8 cellular contexts compared by ENCODE assay signal in the genomic region with DNA sequence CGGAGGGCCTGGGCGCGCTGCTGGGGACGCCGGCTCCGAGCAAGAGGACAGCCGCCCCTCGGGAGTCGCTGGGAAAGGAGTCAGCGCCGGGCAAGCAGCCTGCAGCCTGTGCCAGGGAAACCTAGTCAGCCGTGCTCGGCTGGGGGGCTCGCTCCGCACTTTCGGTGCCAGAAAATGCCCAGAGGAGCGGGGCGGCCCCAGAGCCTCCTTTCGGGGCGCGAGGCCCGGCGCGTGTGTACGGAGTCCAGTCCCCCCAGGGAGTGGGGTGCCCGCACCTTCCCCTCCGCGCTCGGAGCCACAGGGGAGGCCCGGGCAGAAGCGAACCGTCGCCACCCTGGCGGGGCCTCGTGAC.
A peak's percentile ranks its signal among the peaks of the same experiment; 100 is the strongest.
DNase-seq lines count a peak whose midpoint lies in the region; ATAC-seq and TF ChIP-seq lines count a peak whose summit lies in the region.

No MANE protein-coding gene starts in this region.

- no peaks in the 10 kb centered on the region for H3K36me3 ChIP-seq in adipocyte (ENCODE audit: control insufficient read depth, insufficient read depth, low read length, severe bottlenecking)
- no peaks in the 10 kb centered on the region for H3K36me3 ChIP-seq in spleen

- peak overlapping the region; percentile 90 for H3K9ac ChIP-seq in adipocyte (ENCODE audit: low read length)

- H3K27ac ChIP-seq in spleen: peak overlapping the region; percentile 84 to 91 (median 88)

- intact Hi-C loops in spleen (cut with DNase I; ENCODE audit: low total_unique reads): no loop called here

- ATAC-seq in HG03196 (IDR thresholded peaks at IDR 0.05; ENCODE audit: unreplicated experiment): peak; percentile 17
- no peak for ATAC-seq in GM21360 (IDR thresholded peaks at IDR 0.05; ENCODE audit: unreplicated experiment)

- H3K27me3 ChIP-seq in adipocyte (replicated peaks; ENCODE audit: control insufficient read depth, insufficient read depth, low read length): no peaks in the 10 kb centered on the region
- peaks cover 0 to 18% (median 0%) of the 10 kb centered on the region in 7 donors for H3K27me3 ChIP-seq in spleen (replicated peaks in 1 of 7)

- DNase-seq in NCI-H345 (lab: John Stamatoyannopoulos, UW) (peak; percentile 15), NCI-H345 treated with DMSO at 0.1 percent for 48 hours (lab: John Stamatoyannopoulos, UW; ENCODE audit: unreplicated experiment) (no peak), adipocyte (ENCODE audit: low read depth) (peak; percentile 36), iPS-NIHi7 (ENCODE audit: extremely low spot score) (peak; percentile 83), spleen (no peak), NCI-H2107 (lab: John Stamatoyannopoulos, UW) (no peak)

- TF ChIP-seq POLR2A in spleen (IDR thresholded peaks at IDR 0.05): no peak

- H3K4me1 ChIP-seq in adipocyte (ENCODE audit: control insufficient read depth, insufficient read depth, low read length) (peaks cover 10% of the 10 kb centered on the region), spleen (peaks cover 0 to 34% (median 22%) of the 10 kb centered on the region in 6 donors)

- WGBS in spleen, 5 donors: 1 to 47% (median 2%) methylated on average over 22 to 35 of the region's 35 CpGs

- H3K9me3 ChIP-seq in adipocyte (ENCODE audit: control insufficient read depth, low read length): no peaks in the 10 kb centered on the region
- peaks cover 0 to 10% (median 0%) of the 10 kb centered on the region in 8 donors for H3K9me3 ChIP-seq in spleen

- H3K4me3 ChIP-seq in adipocyte (ENCODE audit: low read length) (peak overlapping the region; percentile 90), spleen (peak overlapping the region; percentile 59 to 86 (median 72))

- no peak for TF ChIP-seq CTCF in spleen (IDR thresholded peaks at IDR 0.05 in 8 of 11, conservative IDR thresholded peaks at IDR 0.05 in 3 of 11)

Comparison
In these comparisons a context has a peak if more than half of its experiments do, and no peak if none do; other contexts are left out.
1. DNase-seq: peak in NCI-H345 (single experiment), adipocyte (single experiment) and iPS-NIHi7 (single experiment); none in NCI-H345 treated with DMSO at 0.1 percent for 48 hours (single experiment), spleen (single experiment) and NCI-H2107 (single experiment).